In the genomic region with DNA sequence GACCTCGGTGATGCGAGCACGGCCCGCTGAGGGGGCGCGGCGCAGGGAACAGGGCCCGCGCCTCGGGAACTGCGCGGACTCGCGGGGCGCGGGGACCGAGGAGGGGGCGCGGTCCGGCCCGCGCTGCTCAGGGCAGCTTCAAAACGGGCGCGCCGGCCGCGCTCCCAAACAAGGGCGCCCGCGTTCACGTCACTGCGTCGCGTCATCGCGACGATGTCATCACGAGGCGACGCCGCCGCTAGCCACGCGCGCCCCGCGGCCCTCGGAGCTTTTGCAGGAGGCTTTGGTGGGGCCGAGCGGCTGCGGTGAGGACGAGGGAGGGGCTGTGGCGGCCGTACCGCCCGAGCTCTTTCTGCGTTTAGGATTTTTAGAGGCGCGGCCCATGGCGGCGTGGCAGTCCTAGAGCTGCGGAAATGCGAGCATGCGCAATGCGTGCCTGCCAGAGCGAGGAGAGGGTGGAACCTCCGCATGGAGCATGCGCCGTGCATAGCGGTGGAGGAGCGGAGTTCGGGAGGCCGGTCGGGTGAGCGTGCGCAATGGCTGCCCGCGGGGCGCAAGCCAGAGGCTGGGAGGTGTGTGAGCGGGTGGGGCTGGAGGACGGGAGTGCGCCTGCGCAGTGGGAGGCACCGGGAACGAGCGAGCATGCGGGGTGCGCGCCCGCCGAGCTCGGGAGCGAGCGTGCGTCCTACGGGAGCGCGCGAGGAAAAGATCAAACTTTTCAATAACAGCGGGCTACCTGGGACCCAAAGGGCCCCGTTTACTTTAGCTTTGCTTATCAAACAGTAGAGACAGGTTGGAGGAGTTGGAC, we compare ENCODE assay signal across 8 cellular contexts. TPM values are rescaled to one million over a fixed set of nuclear protein-coding genes. Genes with fewer than 3 reads are reported as not detected.
DNase-seq lines count a peak whose midpoint lies in the region; ATAC-seq and TF ChIP-seq lines count a peak whose summit lies in the region.

A gene with protein sequence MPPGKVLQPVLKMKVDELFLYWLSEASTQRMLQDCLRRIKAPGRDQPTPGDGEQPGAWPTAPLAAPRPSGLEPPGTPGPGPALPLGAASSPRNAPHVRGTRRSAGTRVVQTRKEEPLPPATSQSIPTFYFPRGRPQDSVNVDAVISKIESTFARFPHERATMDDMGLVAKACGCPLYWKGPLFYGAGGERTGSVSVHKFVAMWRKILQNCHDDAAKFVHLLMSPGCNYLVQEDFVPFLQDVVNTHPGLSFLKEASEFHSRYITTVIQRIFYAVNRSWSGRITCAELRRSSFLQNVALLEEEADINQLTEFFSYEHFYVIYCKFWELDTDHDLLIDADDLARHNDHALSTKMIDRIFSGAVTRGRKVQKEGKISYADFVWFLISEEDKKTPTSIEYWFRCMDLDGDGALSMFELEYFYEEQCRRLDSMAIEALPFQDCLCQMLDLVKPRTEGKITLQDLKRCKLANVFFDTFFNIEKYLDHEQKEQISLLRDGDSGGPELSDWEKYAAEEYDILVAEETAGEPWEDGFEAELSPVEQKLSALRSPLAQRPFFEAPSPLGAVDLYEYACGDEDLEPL (minus strand): TSS at position 140 of the 808 bp plus-strand sequence. CDS start 216 bp downstream, outside the sequence.

- TF ChIP-seq CTCF in WI38 (IDR thresholded peaks at IDR 0.05; ENCODE audit: low read depth, low read length), result no peak

- peak; percentile 96 for ATAC-seq in HG03342 (IDR thresholded peaks at IDR 0.05; ENCODE audit: unreplicated experiment)
- peak; percentile 95 for ATAC-seq in left lobe of liver

- DNase-seq in activated naive CD4-positive, alpha-beta T cell treated with Interleukin-2 at 50 U/mL for 16 hours, result peak; percentile 98
- no peak for DNase-seq in activated naive CD4-positive, alpha-beta T cell (lab: John Stamatoyannopoulos, UW)
- DNase-seq in left lobe of liver (ENCODE audit: low spot score), result peak; percentile 100
- DNase-seq in stimulated activated CD4-positive, alpha-beta T cell treated with anti-CD3 and anti-CD28 coated beads, Interleukin-4, amount 100 ng/mL, for 1 hour, result peak; percentile 99
- no peak for DNase-seq in DMS153 (lab: John Stamatoyannopoulos, UW)

- H3K4me3 ChIP-seq in WI38 (ENCODE audit: low read depth, low read length), result peak within 1 kb of the TSS; percentile 83

- peak within 1 kb of the TSS; percentile 98 for H3K27ac ChIP-seq in cingulate gyrus (ENCODE audit: low read depth, low read length)

RNA-seq across cellular contexts. Expression of the gene that starts here (rescaled TPM):
- total RNA-seq in left lobe of liver, result 9.3 TPM

Comparison
In these comparisons a context has a peak if more than half of its experiments do, and no peak if none do; other contexts are left out.
1. DNase-seq: peak in activated naive CD4-positive, alpha-beta T cell treated with Interleukin-2 at 50 U/mL for 16 hours (single experiment), left lobe of liver (single experiment) and stimulated activated CD4-positive, alpha-beta T cell treated with anti-CD3 and anti-CD28 coated beads, Interleukin-4, amount 100 ng/mL, for 1 hour (single experiment); none in activated naive CD4-positive, alpha-beta T cell (0 of 4) and DMS153 (single experiment).